34 cellular contexts compared by ENCODE assay signal in the genomic region with DNA sequence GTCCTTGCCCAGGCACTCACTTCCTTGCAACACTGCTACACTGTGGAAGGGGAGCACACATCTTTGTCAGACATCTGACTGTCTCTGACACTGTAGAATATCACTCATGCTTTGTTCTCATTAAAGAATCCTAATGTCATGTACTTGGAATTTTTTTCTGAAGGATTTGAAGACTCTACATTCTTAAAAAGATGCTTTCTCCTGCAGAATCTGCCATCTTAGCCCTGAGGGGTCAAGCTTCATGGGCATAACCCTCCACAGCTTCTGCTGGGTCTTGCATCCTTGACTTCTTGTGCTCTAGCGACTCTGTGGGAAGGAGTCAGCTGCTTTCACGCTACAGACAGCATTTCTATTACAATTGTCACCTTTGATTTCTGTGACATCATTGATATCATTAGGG.
"Had no signal": no experiment of that assay in that cellular context is flagged by ENCODE, and none has a peak within 500 bp of the region (broad histone marks: within the 10 kb centered on the region; RNA-seq: fewer than 3 reads in every experiment).

No MANE protein-coding gene starts in this region.

- DNase-seq: Karpas-422, Kasumi-1, MG63, MM.1S, MV-4-11, NCI-H1048, NCI-H1092, NCI-H1092 treated with DMSO at 0.1 percent for 48 hours, NCI-H1105, NCI-H1105 treated with DMSO at 0.1 percent for 48 hours, NCI-H1417, NCI-H1417 treated with DMSO at 0.1 percent for 48 hours, NCI-H1436, NCI-H1436 treated with DMSO at 0.1 percent for 48 hours, NCI-H146, NCI-H1694, NCI-H1694 treated with DMSO at 0.1 percent for 48 hours, NCI-H187, NCI-H187 treated with DMSO at 0.1 percent for 48 hours, NCI-H1930, NCI-H2029, NCI-H2029 treated with DMSO at 0.1 percent for 48 hours, NCI-H2081, NCI-H2081 treated with DMSO at 0.1 percent for 48 hours, NCI-H2107, NCI-H2171, NCI-H2171 treated with DMSO at 0.1 percent for 48 hours, NCI-H2227 treated with DMSO at 0.1 percent for 48 hours, NCI-H226, NCI-H345, NCI-H446 treated with DMSO at 0.1 percent for 48 hours, NCI-H510A, NCI-H510A treated with DMSO at 0.1 percent for 48 hours, NCI-H524 had no signal

- H3K4me3 ChIP-seq: MG63 had no signal

- H3K36me3 ChIP-seq: MG63 had no signal

- H3K27me3 ChIP-seq: MG63 had no signal
